ENCODE assay signal across 1 cellular context in the genomic region with DNA sequence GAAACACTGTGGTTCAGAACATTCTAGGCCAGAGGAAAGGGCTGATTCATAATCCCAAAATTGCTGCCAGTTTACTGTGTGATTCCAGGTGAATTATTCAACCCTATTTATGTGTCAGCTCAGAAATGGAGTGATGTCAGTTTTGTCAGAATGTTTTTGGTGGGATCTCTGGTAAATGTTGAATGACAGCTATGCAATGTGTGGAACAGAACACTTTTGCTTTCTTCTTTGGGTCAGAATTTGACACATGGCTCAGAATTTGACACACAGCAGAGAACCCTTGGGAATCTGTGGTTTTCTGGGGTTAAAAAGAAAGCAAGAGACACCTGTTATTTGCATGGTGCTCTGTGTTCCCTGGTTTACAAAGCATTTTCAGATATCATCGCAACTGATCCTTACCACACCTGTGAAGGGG.
TF ChIP-seq lines count a peak whose summit lies in the region.

No MANE protein-coding gene starts in this region.

TF ChIP-seq in GM12878, 131 proteins besides CTCF, POLR2A, EP300 and RAD21 (continued from another document):
- TF ChIP-seq, protein P1, sequence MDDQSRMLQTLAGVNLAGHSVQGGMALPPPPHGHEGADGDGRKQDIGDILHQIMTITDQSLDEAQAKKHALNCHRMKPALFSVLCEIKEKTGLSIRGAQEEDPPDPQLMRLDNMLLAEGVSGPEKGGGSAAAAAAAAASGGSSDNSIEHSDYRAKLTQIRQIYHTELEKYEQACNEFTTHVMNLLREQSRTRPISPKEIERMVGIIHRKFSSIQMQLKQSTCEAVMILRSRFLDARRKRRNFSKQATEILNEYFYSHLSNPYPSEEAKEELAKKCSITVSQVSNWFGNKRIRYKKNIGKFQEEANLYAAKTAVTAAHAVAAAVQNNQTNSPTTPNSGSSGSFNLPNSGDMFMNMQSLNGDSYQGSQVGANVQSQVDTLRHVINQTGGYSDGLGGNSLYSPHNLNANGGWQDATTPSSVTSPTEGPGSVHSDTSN (IDR thresholded peaks at IDR 0.05; ENCODE audit: insufficient replicate concordance, low read depth, low read length): peak; percentile 46
- TF ChIP-seq RUNX3 (IDR thresholded peaks at IDR 0.05; ENCODE audit: low read length) (peak; percentile 86), FOXM1 (IDR thresholded peaks at IDR 0.05; ENCODE audit: low read depth, low read length) (peak; percentile 46; the same call in 1 of the 2 replicates), CBX3 (IDR thresholded peaks at IDR 0.05; ENCODE audit: borderline replicate concordance, low read depth) (no peak), TCF12 (IDR thresholded peaks at IDR 0.05; ENCODE audit: low read depth, low read length) (peak; percentile 47; the same call in 1 of the 2 replicates), LARP7 (IDR thresholded peaks at IDR 0.05) (no peak), MEF2B (IDR thresholded peaks at IDR 0.05; ENCODE audit: partially characterized antibody, poor library complexity, severe bottlenecking) (peak; percentile 82), IKZF1 (conservative IDR thresholded peaks at IDR 0.05) (peak; percentile 57), JUNB (IDR thresholded peaks at IDR 0.05) (peak; percentile 51), NR2F1 (conservative IDR thresholded peaks at IDR 0.05) (peak; percentile 39; the same call in 1 of the 2 replicates), ATF7 (IDR thresholded peaks at IDR 0.05; ENCODE audit: low read depth) (peak; percentile 55), BCL11A (IDR thresholded peaks at IDR 0.05; ENCODE audit: low read depth, low read length) (0 out of 2 replicates have a peak, but pooled peaks have one; percentile 18), STAT3 (IDR thresholded peaks at IDR 0.05; ENCODE audit: low read depth, low read length) (no peak), TBL1XR1 (IDR thresholded peaks at IDR 0.05; ENCODE audit: low read depth, low read length) (0 out of 2 replicates have a peak, but pooled peaks have one; percentile 40), MTA3 (IDR thresholded peaks at IDR 0.05; ENCODE audit: borderline replicate concordance, low read length) (peak; percentile 62; the same call in 1 of the 2 replicates), NRF1 (conservative IDR thresholded peaks at IDR 0.05; ENCODE audit: low read depth, low read length) (no peak)
- TF ChIP-seq, protein P2, sequence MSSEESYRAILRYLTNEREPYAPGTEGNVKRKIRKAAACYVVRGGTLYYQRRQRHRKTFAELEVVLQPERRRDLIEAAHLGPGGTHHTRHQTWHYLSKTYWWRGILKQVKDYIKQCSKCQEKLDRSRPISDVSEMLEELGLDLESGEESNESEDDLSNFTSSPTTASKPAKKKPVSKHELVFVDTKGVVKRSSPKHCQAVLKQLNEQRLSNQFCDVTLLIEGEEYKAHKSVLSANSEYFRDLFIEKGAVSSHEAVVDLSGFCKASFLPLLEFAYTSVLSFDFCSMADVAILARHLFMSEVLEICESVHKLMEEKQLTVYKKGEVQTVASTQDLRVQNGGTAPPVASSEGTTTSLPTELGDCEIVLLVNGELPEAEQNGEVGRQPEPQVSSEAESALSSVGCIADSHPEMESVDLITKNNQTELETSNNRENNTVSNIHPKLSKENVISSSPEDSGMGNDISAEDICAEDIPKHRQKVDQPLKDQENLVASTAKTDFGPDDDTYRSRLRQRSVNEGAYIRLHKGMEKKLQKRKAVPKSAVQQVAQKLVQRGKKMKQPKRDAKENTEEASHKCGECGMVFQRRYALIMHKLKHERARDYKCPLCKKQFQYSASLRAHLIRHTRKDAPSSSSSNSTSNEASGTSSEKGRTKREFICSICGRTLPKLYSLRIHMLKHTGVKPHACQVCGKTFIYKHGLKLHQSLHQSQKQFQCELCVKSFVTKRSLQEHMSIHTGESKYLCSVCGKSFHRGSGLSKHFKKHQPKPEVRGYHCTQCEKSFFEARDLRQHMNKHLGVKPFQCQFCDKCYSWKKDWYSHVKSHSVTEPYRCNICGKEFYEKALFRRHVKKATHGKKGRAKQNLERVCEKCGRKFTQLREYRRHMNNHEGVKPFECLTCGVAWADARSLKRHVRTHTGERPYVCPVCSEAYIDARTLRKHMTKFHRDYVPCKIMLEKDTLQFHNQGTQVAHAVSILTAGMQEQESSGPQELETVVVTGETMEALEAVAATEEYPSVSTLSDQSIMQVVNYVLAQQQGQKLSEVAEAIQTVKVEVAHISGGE (CRISPR knock-in tag; IDR thresholded peaks at IDR 0.05): no peak
- TF ChIP-seq, protein P3, sequence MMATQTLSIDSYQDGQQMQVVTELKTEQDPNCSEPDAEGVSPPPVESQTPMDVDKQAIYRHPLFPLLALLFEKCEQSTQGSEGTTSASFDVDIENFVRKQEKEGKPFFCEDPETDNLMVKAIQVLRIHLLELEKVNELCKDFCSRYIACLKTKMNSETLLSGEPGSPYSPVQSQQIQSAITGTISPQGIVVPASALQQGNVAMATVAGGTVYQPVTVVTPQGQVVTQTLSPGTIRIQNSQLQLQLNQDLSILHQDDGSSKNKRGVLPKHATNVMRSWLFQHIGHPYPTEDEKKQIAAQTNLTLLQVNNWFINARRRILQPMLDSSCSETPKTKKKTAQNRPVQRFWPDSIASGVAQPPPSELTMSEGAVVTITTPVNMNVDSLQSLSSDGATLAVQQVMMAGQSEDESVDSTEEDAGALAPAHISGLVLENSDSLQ (IDR thresholded peaks at IDR 0.05): peak; percentile 92
- TF ChIP-seq, protein P4, sequence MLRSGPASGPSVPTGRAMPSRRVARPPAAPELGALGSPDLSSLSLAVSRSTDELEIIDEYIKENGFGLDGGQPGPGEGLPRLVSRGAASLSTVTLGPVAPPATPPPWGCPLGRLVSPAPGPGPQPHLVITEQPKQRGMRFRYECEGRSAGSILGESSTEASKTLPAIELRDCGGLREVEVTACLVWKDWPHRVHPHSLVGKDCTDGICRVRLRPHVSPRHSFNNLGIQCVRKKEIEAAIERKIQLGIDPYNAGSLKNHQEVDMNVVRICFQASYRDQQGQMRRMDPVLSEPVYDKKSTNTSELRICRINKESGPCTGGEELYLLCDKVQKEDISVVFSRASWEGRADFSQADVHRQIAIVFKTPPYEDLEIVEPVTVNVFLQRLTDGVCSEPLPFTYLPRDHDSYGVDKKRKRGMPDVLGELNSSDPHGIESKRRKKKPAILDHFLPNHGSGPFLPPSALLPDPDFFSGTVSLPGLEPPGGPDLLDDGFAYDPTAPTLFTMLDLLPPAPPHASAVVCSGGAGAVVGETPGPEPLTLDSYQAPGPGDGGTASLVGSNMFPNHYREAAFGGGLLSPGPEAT (IDR thresholded peaks at IDR 0.05; ENCODE audit: low read depth): 0 out of 2 replicates have a peak, but pooled peaks have one; percentile 10
- TF ChIP-seq, protein P5, sequence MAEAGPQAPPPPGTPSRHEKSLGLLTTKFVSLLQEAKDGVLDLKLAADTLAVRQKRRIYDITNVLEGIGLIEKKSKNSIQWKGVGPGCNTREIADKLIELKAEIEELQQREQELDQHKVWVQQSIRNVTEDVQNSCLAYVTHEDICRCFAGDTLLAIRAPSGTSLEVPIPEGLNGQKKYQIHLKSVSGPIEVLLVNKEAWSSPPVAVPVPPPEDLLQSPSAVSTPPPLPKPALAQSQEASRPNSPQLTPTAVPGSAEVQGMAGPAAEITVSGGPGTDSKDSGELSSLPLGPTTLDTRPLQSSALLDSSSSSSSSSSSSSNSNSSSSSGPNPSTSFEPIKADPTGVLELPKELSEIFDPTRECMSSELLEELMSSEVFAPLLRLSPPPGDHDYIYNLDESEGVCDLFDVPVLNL (IDR thresholded peaks at IDR 0.05; ENCODE audit: low read depth, low read length): no peak
- TF ChIP-seq, protein P6, sequence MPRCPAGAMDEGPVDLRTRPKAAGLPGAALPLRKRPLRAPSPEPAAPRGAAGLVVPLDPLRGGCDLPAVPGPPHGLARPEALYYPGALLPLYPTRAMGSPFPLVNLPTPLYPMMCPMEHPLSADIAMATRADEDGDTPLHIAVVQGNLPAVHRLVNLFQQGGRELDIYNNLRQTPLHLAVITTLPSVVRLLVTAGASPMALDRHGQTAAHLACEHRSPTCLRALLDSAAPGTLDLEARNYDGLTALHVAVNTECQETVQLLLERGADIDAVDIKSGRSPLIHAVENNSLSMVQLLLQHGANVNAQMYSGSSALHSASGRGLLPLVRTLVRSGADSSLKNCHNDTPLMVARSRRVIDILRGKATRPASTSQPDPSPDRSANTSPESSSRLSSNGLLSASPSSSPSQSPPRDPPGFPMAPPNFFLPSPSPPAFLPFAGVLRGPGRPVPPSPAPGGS (IDR thresholded peaks at IDR 0.05; ENCODE audit: borderline replicate concordance, insufficient read depth, low read depth, low read length, poor library complexity, severe bottlenecking): peak; percentile 34
- TF ChIP-seq, protein P7, sequence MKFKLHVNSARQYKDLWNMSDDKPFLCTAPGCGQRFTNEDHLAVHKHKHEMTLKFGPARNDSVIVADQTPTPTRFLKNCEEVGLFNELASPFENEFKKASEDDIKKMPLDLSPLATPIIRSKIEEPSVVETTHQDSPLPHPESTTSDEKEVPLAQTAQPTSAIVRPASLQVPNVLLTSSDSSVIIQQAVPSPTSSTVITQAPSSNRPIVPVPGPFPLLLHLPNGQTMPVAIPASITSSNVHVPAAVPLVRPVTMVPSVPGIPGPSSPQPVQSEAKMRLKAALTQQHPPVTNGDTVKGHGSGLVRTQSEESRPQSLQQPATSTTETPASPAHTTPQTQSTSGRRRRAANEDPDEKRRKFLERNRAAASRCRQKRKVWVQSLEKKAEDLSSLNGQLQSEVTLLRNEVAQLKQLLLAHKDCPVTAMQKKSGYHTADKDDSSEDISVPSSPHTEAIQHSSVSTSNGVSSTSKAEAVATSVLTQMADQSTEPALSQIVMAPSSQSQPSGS (IDR thresholded peaks at IDR 0.05; ENCODE audit: low read length): peak; percentile 25; the same call in 1 of the 2 replicates
- TF ChIP-seq, protein P8, sequence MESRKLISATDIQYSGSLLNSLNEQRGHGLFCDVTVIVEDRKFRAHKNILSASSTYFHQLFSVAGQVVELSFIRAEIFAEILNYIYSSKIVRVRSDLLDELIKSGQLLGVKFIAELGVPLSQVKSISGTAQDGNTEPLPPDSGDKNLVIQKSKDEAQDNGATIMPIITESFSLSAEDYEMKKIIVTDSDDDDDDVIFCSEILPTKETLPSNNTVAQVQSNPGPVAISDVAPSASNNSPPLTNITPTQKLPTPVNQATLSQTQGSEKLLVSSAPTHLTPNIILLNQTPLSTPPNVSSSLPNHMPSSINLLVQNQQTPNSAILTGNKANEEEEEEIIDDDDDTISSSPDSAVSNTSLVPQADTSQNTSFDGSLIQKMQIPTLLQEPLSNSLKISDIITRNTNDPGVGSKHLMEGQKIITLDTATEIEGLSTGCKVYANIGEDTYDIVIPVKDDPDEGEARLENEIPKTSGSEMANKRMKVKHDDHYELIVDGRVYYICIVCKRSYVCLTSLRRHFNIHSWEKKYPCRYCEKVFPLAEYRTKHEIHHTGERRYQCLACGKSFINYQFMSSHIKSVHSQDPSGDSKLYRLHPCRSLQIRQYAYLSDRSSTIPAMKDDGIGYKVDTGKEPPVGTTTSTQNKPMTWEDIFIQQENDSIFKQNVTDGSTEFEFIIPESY (IDR thresholded peaks at IDR 0.05): no peak
